ENCODE assay signal across 8 cellular contexts in genomic region chr17:43025290-43025657, GRCh38. TPM values are rescaled to one million over a fixed set of nuclear protein-coding genes. Genes with fewer than 3 reads are reported as not detected.
DNase-seq lines count a peak whose midpoint lies in the region; ATAC-seq and TF ChIP-seq lines count a peak whose summit lies in the region.

No MANE protein-coding gene starts in this region.

- no peaks in the 10 kb centered on the region for H3K36me3 Mint-ChIP-seq in activated naive CD4-positive, alpha-beta T cell treated with anti-CD3 and anti-CD28 coated beads, Interleukin-2, amount 50 U/mL, for 24 hours
- H3K36me3 Mint-ChIP-seq in brain = peaks cover 6% of the 10 kb centered on the region
- no peaks in the 10 kb centered on the region for H3K36me3 Mint-ChIP-seq in memory B cell
- no peaks in the 10 kb centered on the region for H3K36me3 Mint-ChIP-seq in type B pancreatic cell

- no peak for TF ChIP-seq CTCF in brain (conservative IDR thresholded peaks at IDR 0.05)
- TF ChIP-seq CTCF in type B pancreatic cell (conservative IDR thresholded peaks at IDR 0.05) = no peak

- H3K4me1 Mint-ChIP-seq in activated naive CD4-positive, alpha-beta T cell treated with anti-CD3 and anti-CD28 coated beads, Interleukin-2, amount 50 U/mL, for 24 hours = peaks cover 18% of the 10 kb centered on the region
- H3K4me1 Mint-ChIP-seq in brain (peaks cover 52% of the 10 kb centered on the region), memory B cell (peaks cover 21% of the 10 kb centered on the region), type B pancreatic cell (ENCODE audit: unreplicated experiment) (peaks cover 13% of the 10 kb centered on the region)

- ATAC-seq in memory B cell (ENCODE audit: low read depth) (no peak), HG02571 (IDR thresholded peaks at IDR 0.05; ENCODE audit: unreplicated experiment) (no peak), GM21786 (IDR thresholded peaks at IDR 0.05; ENCODE audit: unreplicated experiment) (no peak), GM19035 (IDR thresholded peaks at IDR 0.05; ENCODE audit: unreplicated experiment) (no peak)

- no peaks in the 10 kb centered on the region for H3K9me3 Mint-ChIP-seq in activated naive CD4-positive, alpha-beta T cell treated with anti-CD3 and anti-CD28 coated beads, Interleukin-2, amount 50 U/mL, for 24 hours
- H3K9me3 Mint-ChIP-seq in brain (peaks cover 0 to 6% (median 0%) of the 10 kb centered on the region in 5 experiments), memory B cell (no peaks in the 10 kb centered on the region), type B pancreatic cell (no peaks in the 10 kb centered on the region)

- peak overlapping the region; percentile 82 for H3K4me3 Mint-ChIP-seq in activated naive CD4-positive, alpha-beta T cell treated with anti-CD3 and anti-CD28 coated beads, Interleukin-2, amount 50 U/mL, for 24 hours
- H3K4me3 Mint-ChIP-seq in brain (peak overlapping the region; percentile 86 to 97 (median 91)), memory B cell (peak overlapping the region; percentile 82), type B pancreatic cell (peak overlapping the region; percentile 91)

- DNase-seq in activated naive CD4-positive, alpha-beta T cell treated with Interleukin-2 at 50 U/mL for 16 hours = no peak
- DNase-seq in memory B cell (ENCODE audit: low spot score in 2 of 2) (no peak), type B pancreatic cell (ENCODE audit: extremely low spot score, unreplicated experiment) (no peak)

- H3K27me3 Mint-ChIP-seq in activated naive CD4-positive, alpha-beta T cell treated with anti-CD3 and anti-CD28 coated beads, Interleukin-2, amount 50 U/mL, for 24 hours = no peaks in the 10 kb centered on the region
- H3K27me3 Mint-ChIP-seq in brain = peaks cover 4% of the 10 kb centered on the region
- H3K27me3 Mint-ChIP-seq in memory B cell = no peaks in the 10 kb centered on the region
- H3K27me3 Mint-ChIP-seq in type B pancreatic cell = peaks cover 4% of the 10 kb centered on the region

- no peak overlapping the region for H3K27ac Mint-ChIP-seq in activated naive CD4-positive, alpha-beta T cell treated with anti-CD3 and anti-CD28 coated beads, Interleukin-2, amount 50 U/mL, for 24 hours
- peak overlapping the region; percentile 63 to 99 (median 89) for H3K27ac Mint-ChIP-seq in brain
- peak overlapping the region; percentile 41 for H3K27ac Mint-ChIP-seq in memory B cell
- peak overlapping the region; percentile 70 for H3K27ac Mint-ChIP-seq in type B pancreatic cell

RNA-seq across cellular contexts. Expression of gene RND2, which starts 0.2 kb away (rescaled TPM):
- polyA plus RNA-seq in brain (ENCODE audit: insufficient read depth, low read depth, low replicate concordance) = 30.3 TPM
- 3.3 and 7.1 TPM in 2 replicates for total RNA-seq in type B pancreatic cell (ENCODE audit: low replicate concordance)

RNA-seq across cellular contexts. Expression of gene VAT1, which starts 3.1 kb away (rescaled TPM):
- polyA plus RNA-seq in brain (ENCODE audit: insufficient read depth, low read depth, low replicate concordance) = 594 TPM
- total RNA-seq in type B pancreatic cell (ENCODE audit: low replicate concordance) = 167 and 274 TPM in 2 replicates

RNA-seq across cellular contexts. Expression of gene IFI35, which starts 18.7 kb away (rescaled TPM):
- polyA plus RNA-seq in brain (ENCODE audit: insufficient read depth, low read depth, low replicate concordance) = 15.5 TPM
- total RNA-seq in type B pancreatic cell (ENCODE audit: low replicate concordance) = 6.6 and 8.8 TPM in 2 replicates

RNA-seq across cellular contexts. Expression of gene RPL27, which starts 27.1 kb away (rescaled TPM):
- polyA plus RNA-seq in brain (ENCODE audit: insufficient read depth, low read depth, low replicate concordance) = 3,023 TPM
- 1,148 and 1,194 TPM in 2 replicates for total RNA-seq in type B pancreatic cell (ENCODE audit: low replicate concordance)

RNA-seq across cellular contexts. Expression of gene RUNDC1, which starts 44.9 kb away (rescaled TPM):
- polyA plus RNA-seq in brain (ENCODE audit: insufficient read depth, low read depth, low replicate concordance) = 16.7 TPM
- 18.2 and 19.7 TPM in 2 replicates for total RNA-seq in type B pancreatic cell (ENCODE audit: low replicate concordance)
